18 cellular contexts compared by ENCODE assay signal in the genomic region with DNA sequence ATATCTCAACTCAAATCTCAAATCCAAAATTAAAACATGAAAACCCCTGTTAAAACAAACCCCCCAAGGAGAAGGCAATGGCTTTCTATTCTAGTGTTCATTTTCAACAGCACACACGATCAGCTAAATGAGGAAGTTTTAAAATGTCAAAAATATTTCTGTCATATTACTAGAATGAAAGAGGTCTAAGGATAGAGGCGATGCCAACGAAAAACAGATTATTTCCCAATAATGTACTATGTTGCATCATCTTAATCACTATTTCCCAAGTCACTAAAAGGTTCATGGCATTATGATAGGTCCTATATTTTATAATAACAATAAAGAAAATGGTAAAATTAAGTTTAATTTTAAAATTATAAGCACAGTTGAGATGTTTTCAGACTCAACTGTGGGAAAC. TPM values are rescaled to one million over a fixed set of nuclear protein-coding genes. Genes with fewer than 3 reads are reported as not detected.
DNase-seq lines count a peak whose midpoint lies in the region; ATAC-seq and TF ChIP-seq lines count a peak whose summit lies in the region.
"Had no signal": no experiment of that assay in that cellular context is flagged by ENCODE, and none has a peak within 500 bp of the region (broad histone marks: within the 10 kb centered on the region; RNA-seq: fewer than 3 reads in every experiment).

No MANE protein-coding gene starts in this region.

- no peak overlapping the region for H3K9ac ChIP-seq in GM23248
- H3K9ac ChIP-seq: BLaER1 had no signal

- CTCF ChIA-PET in A673 (lab: Charles Lee), result no interaction called here

- H3K27ac Mint-ChIP-seq in effector memory CD8-positive, alpha-beta T cell, result no peak overlapping the region

- H3K4me3 Mint-ChIP-seq in effector memory CD8-positive, alpha-beta T cell, result peak overlapping the region in 1 of 2 donors; percentile 11

- WGBS in GM23248 (ENCODE audit: low coverage in 1 of 2, low lambda C conversion rate in 2 of 2, missing lambda C conversion rate in 2 of 2), 2 experiments, result 10 to 18% methylated on average over 3 of the region's 3 CpGs

- peaks cover 97% of the 10 kb centered on the region for H3K79me2 ChIP-seq in GM23248 (ENCODE audit: insufficient read depth)

- no peak for TF ChIP-seq CTCF in A673 (conservative IDR thresholded peaks at IDR 0.05; ENCODE audit: low read depth, low read length)
- no peak for TF ChIP-seq CTCF in fibroblast of pulmonary artery (IDR thresholded peaks at IDR 0.05; ENCODE audit: low read length, missing control alignments)

- POLR2A ChIA-PET in A673 (lab: Charles Lee; ENCODE audit: low non-redundant PET), result no interaction called here

- H3K27me3 ChIP-seq in A673 (replicated peaks; ENCODE audit: insufficient read depth, low read depth, low read length, poor library complexity) (no peaks in the 10 kb centered on the region), GM23248 (replicated peaks; ENCODE audit: insufficient read depth) (no peaks in the 10 kb centered on the region)
- H3K27me3 ChIP-seq: BLaER1, colonic mucosa, suprapubic skin had no signal

- H2AFZ ChIP-seq in GM23248, result no peak overlapping the region

- H3K4me1 ChIP-seq in A673 (ENCODE audit: insufficient read depth, low read length, poor library complexity, severe bottlenecking) (peaks cover 23% of the 10 kb centered on the region), GM23248 (ENCODE audit: insufficient read depth) (peaks cover 23% of the 10 kb centered on the region)
- H3K4me1 ChIP-seq: colonic mucosa had no signal

- peaks cover 29 to 51% of the 10 kb centered on the region in 2 donors for H3K4me1 Mint-ChIP-seq in effector memory CD8-positive, alpha-beta T cell (ENCODE audit: low read depth in 2 of 2)

- H3K36me3 ChIP-seq in A673 (ENCODE audit: insufficient read depth, low read length, poor library complexity, severe bottlenecking) (no peaks in the 10 kb centered on the region), GM23248 (ENCODE audit: low read depth) (no peaks in the 10 kb centered on the region)
- H3K36me3 ChIP-seq: BLaER1, colonic mucosa, suprapubic skin had no signal

- peak overlapping the region; percentile 12 for H3K4me2 ChIP-seq in GM23248 (ENCODE audit: unreplicated experiment)
- H3K4me2 ChIP-seq: BLaER1 had no signal

- H3F3A ChIP-seq in GM23248 (ENCODE audit: insufficient read depth), result no peaks in the 10 kb centered on the region

- H3K27me3 Mint-ChIP-seq in effector memory CD8-positive, alpha-beta T cell, result no peaks in the 10 kb centered on the region

- ATAC-seq in HG03457 (IDR thresholded peaks at IDR 0.05; ENCODE audit: unreplicated experiment), result no peak
- ATAC-seq in effector memory CD8-positive, alpha-beta T cell (replicated peaks), result no peak
- ATAC-seq: mucosa of descending colon had no signal

- H3K9me3 Mint-ChIP-seq in effector memory CD8-positive, alpha-beta T cell, result no peaks in the 10 kb centered on the region

- peak overlapping the region; percentile 14 for H3K27ac ChIP-seq in A673 (ENCODE audit: low read depth, low read length, poor library complexity, severe bottlenecking)
- H3K27ac ChIP-seq in GM23248, result peak overlapping the region; percentile 20; the same call in 1 of the 2 replicates
- H3K27ac ChIP-seq: BLaER1, colonic mucosa, suprapubic skin had no signal

- no TSS peak for BruUV-seq in A673 (replicated peaks; lab: Mats Ljungman, UMichigan)

- H3K9me3 ChIP-seq in A673 (ENCODE audit: low read depth, low read length, poor library complexity, severe bottlenecking), result no peaks in the 10 kb centered on the region
- H3K9me3 ChIP-seq in GM23248 (ENCODE audit: low read depth), result no peaks in the 10 kb centered on the region
- H3K9me3 ChIP-seq: BLaER1, colonic mucosa, mucosa of descending colon, suprapubic skin had no signal

- no peaks in the 10 kb centered on the region for H4K20me1 ChIP-seq in GM23248 (ENCODE audit: insufficient read depth)

- in situ Hi-C loops in GM23248 (cut with MboI), result no loop called here

- H3K9me2 ChIP-seq in GM23248 (ENCODE audit: insufficient read depth), result no peaks in the 10 kb centered on the region

- DNase-seq in A673 (ENCODE audit: low spot score), result no peak
- no peak for DNase-seq in GM23248
- DNase-seq in SIG-M5 (lab: John Stamatoyannopoulos, UW), result peak; percentile 27
- peak; percentile 36 for DNase-seq in fibroblast of pulmonary artery (ENCODE audit: low read depth)
- DNase-seq in activated CD8-positive, alpha-beta memory T cell treated with anti-CD3 and anti-CD28 coated beads, Interleukin-2, amount 50 U/mL, for 48 hours, result no peak
- no peak for DNase-seq in RKO (ENCODE audit: low spot score)
- DNase-seq in effector memory CD8-positive, alpha-beta T cell, result no peak
- DNase-seq: activated CD4-positive, alpha-beta T cell treated with anti-CD3 and anti-CD28 coated beads for 1 hour; activated T-cell treated with anti-CD3 and anti-CD28 coated beads, Interleukin-2, amount 50 U/mL, for 1 hour; anterior cingulate cortex; colonic mucosa; EL; mucosa of descending colon; NCI-H1105 treated with DMSO at 0.1 percent for 48 hours; stimulated activated CD4-positive, alpha-beta T cell treated with anti-CD3 and anti-CD28 coated beads, Interleukin-12 subunit alpha, Interleukin-12 subunit beta, amount 100 ng/mL, for 4 hours had no signal

- peaks cover 11% of the 10 kb centered on the region for H3K36me3 Mint-ChIP-seq in effector memory CD8-positive, alpha-beta T cell (ENCODE audit: insufficient read depth)

- intact Hi-C loops in A673 (cut with micrococcal nuclease; ENCODE audit: unreplicated experiment), result no loop called here

- H3K4me3 ChIP-seq in A673 (ENCODE audit: low read depth, low read length, poor library complexity, severe bottlenecking), result no peak overlapping the region
- H3K4me3 ChIP-seq in GM23248, result no peak overlapping the region
- no peak overlapping the region for H3K4me3 ChIP-seq in fibroblast of pulmonary artery (replicated peaks; ENCODE audit: low read depth, low read length)
- H3K4me3 ChIP-seq: BLaER1, colonic mucosa, mucosa of descending colon, suprapubic skin had no signal

RNA-seq across cellular contexts. Expression of a gene that starts 10.1 kb away (rescaled TPM):
- total RNA-seq in A673 (2021), result 24.1 and 24.6 TPM in 2 replicates
- 6.7 and 9.1 TPM in 2 replicates for total RNA-seq in GM23248 (2014; rRNA removed; shearing (Covaris generic))
- 18.2 and 18.4 TPM in 2 replicates for polyA plus RNA-seq in GM23248 (2016; fragmentation: Nextera tagmentation; extraction: Ambion mirVana)

RNA-seq across cellular contexts. Expression of a gene that starts 57.9 kb away (rescaled TPM):
- 146 and 148 TPM in 2 replicates for total RNA-seq in A673 (2021)
- total RNA-seq in GM23248 (2014; rRNA removed; shearing (Covaris generic)), result 31.8 and 45.7 TPM in 2 replicates
- 17.4 and 18.5 TPM in 2 replicates for polyA plus RNA-seq in GM23248 (2016; fragmentation: Nextera tagmentation; extraction: Ambion mirVana)

Comparison
In these comparisons a context has a peak if more than half of its experiments do, and no peak if none do; other contexts are left out.
1. DNase-seq: peak in SIG-M5 (single experiment) and fibroblast of pulmonary artery (single experiment); none in A673 (single experiment), GM23248 (single experiment), activated CD8-positive, alpha-beta memory T cell treated with anti-CD3 and anti-CD28 coated beads, Interleukin-2, amount 50 U/mL, for 48 hours (single experiment), RKO (single experiment) and effector memory CD8-positive, alpha-beta T cell (0 of 3).